In genomic region chr15:67051088-67051659, GRCh38 we compare ENCODE assay signal across 1 cellular context.
TF ChIP-seq lines count a peak whose summit lies in the region.

No MANE protein-coding gene starts in this region.

TF ChIP-seq in K562, 482 proteins besides CTCF, POLR2A, EP300 and RAD21 (continued from another document):
- no peak for TF ChIP-seq AFF1 (IDR thresholded peaks at IDR 0.05; ENCODE audit: low read depth in 1 of 2, partially characterized antibody in 2 of 2)
